In genomic region chr3:197125601-197126000, GRCh38 we compare ENCODE assay signal across 17 cellular contexts.
DNase-seq lines count a peak whose midpoint lies in the region; ATAC-seq, FAIRE-seq and TF ChIP-seq lines count a peak whose summit lies in the region.
"Had no signal": no experiment of that assay in that cellular context is flagged by ENCODE, and none has a peak within 500 bp of the region (broad histone marks: within the 10 kb centered on the region; RNA-seq: fewer than 3 reads in every experiment).

No MANE protein-coding gene starts in this region.

- no peak overlapping the region for H3K4me2 ChIP-seq in K562 (ENCODE audit: insufficient read depth, low read length)
- H3K4me2 ChIP-seq in OCI-LY7 (ENCODE audit: low read length) = no peak overlapping the region
- H3K4me2 ChIP-seq: neural progenitor cell had no signal

- H3K9me3 ChIP-seq in MG63 (no peaks in the 10 kb centered on the region), K562 (replicated peaks; ENCODE audit: control insufficient read depth, insufficient read depth, low read depth, low read length) (no peaks in the 10 kb centered on the region), OCI-LY7 (ENCODE audit: low read length) (no peaks in the 10 kb centered on the region)
- H3K9me3 ChIP-seq: lower lobe of right lung had no signal

- ATAC-seq in K562 = no peak
- ATAC-seq: lower lobe of right lung had no signal

- in situ Hi-C loops in K562 (cut with MboI) = no loop called here

- H3K4me1 ChIP-seq in K562 (replicated peaks in 1 of 2; ENCODE audit: control insufficient read depth in 2 of 2, insufficient read depth in 2 of 2, low read length in 2 of 2) = peaks cover 0 to 5% of the 10 kb centered on the region in 2 experiments; a peak in 2 of 5 replicates
- no peaks in the 10 kb centered on the region for H3K4me1 ChIP-seq in OCI-LY7 (ENCODE audit: insufficient read depth, low read length, poor library complexity, severe bottlenecking)
- H3K4me1 ChIP-seq: lower lobe of right lung, neural progenitor cell had no signal

- H3K36me3 ChIP-seq in MG63 (peaks cover 65% of the 10 kb centered on the region), K562 (ENCODE audit: control insufficient read depth, insufficient read depth, low read length) (peaks cover 24% of the 10 kb centered on the region; the same call in 2 of the 3 replicates), OCI-LY7 (ENCODE audit: insufficient read depth, low read length) (peaks cover 36% of the 10 kb centered on the region)
- H3K36me3 ChIP-seq: neural progenitor cell had no signal

- intact Hi-C loops in K562 (cut with micrococcal nuclease) (no loop called here), OCI-LY7 (cut with micrococcal nuclease; ENCODE audit: unreplicated experiment) (no loop called here), lower leg skin (cut with DNase I; ENCODE audit: low total_unique reads) (no loop called here)

- H3K79me2 ChIP-seq in K562 (ENCODE audit: control insufficient read depth, insufficient read depth, low read length) (no peaks in the 10 kb centered on the region), OCI-LY7 (ENCODE audit: insufficient read depth, low read depth, low read length) (no peaks in the 10 kb centered on the region)

- no TSS peak for BruUV-seq in K562 (replicated peaks; lab: Mats Ljungman, UMichigan)
- no TSS peak for BruUV-seq in OCI-LY7 (replicated peaks; lab: Mats Ljungman, UMichigan)

- H3K9me2 ChIP-seq in OCI-LY7 (ENCODE audit: insufficient read depth, low read length) = no peaks in the 10 kb centered on the region

- TF ChIP-seq EP300 in K562 (IDR thresholded peaks at IDR 0.05; ENCODE audit: low read length) = no peak

- DNase-seq in ELR (ENCODE audit: low read depth) (peak; percentile 65), MG63 (peak; percentile 25), K562 (ENCODE audit: extremely low read depth in 1 of 4, low spot score in 3 of 4) (no peak), kidney tubule cell (ENCODE audit: low spot score) (peak; percentile 65), globus pallidus (ENCODE audit: low spot score) (no peak), OCI-LY7 (ENCODE audit: low spot score) (no peak), lower leg skin (ENCODE audit: low spot score in 2 of 2) (no peak), coronary artery (ENCODE audit: low spot score) (no peak)
- DNase-seq: activated CD4-positive, CD25-positive, alpha-beta regulatory T cell treated with anti-CD3 and anti-CD28 coated beads, Interleukin-2, amount 50 U/mL, for 72 hours; CD4-positive, CD25-positive, alpha-beta regulatory T cell; GF-D8; H9; lower lobe of right lung; MM.1S; NCI-H2227 treated with DMSO at 0.1 percent for 48 hours had no signal

- no peaks in the 10 kb centered on the region for H3K9me1 ChIP-seq in K562 (ENCODE audit: control insufficient read depth, insufficient read depth, low read length)

- H3K27me3 ChIP-seq in MG63 (no peaks in the 10 kb centered on the region), K562 (ENCODE audit: control insufficient read depth in 2 of 2, insufficient read depth in 2 of 2, low read length in 2 of 2) (no peaks in the 10 kb centered on the region)
- H3K27me3 ChIP-seq: neural progenitor cell had no signal

- no peak for FAIRE-seq in K562 (lab: Jason Lieb, UNC)

- 67% methylated on average over 2 of the region's 2 CpGs for WGBS in K562 (ENCODE audit: insufficient coverage, low coverage, missing lambda C conversion rate)
- 63 to 79% methylated on average over 2 of the region's 2 CpGs for WGBS in lower leg skin, 2 donors

- no peak for TF ChIP-seq CTCF in K562 (IDR thresholded peaks at IDR 0.05 in 2 of 3, conservative IDR thresholded peaks at IDR 0.05 in 1 of 3; ENCODE audit: insufficient read depth in 2 of 3, low read depth in 1 of 3, low read length in 3 of 3)
- TF ChIP-seq CTCF in OCI-LY7 (conservative IDR thresholded peaks at IDR 0.05; ENCODE audit: low read length) = no peak
- TF ChIP-seq CTCF in lower leg skin (IDR thresholded peaks at IDR 0.05) = no peak
- TF ChIP-seq CTCF in coronary artery (IDR thresholded peaks at IDR 0.05) = no peak

- POLR2A ChIA-PET in K562 (lab: Yijun Ruan, JAX) (interaction anchor here (0.7 kb wide), 1 partner anchor 711 kb away, joined by 4 read pairs; no protein-coding TSS in a partner anchor), OCI-LY7 (lab: Charles Lee) (no interaction called here)

- TF ChIP-seq POLR2A in K562 (conservative IDR thresholded peaks at IDR 0.05) (no peak), lower leg skin (IDR thresholded peaks at IDR 0.05) (no peak)

- H2AFZ ChIP-seq in K562 (ENCODE audit: low read depth, low read length) (no peak overlapping the region), OCI-LY7 (ENCODE audit: low read length) (no peak overlapping the region)
- H2AFZ ChIP-seq: neural progenitor cell had no signal

- TF ChIP-seq RAD21 in K562 (CRISPR knock-in tag; conservative IDR thresholded peaks at IDR 0.05 in 1 of 2, IDR thresholded peaks at IDR 0.05 in 1 of 2) = no peak

- H3K4me3 ChIP-seq in MG63 = no peak overlapping the region
- no peak overlapping the region for H3K4me3 ChIP-seq in K562
- no peak overlapping the region for H3K4me3 ChIP-seq in OCI-LY7 (ENCODE audit: low read depth, low read length, poor library complexity, severe bottlenecking)
- H3K4me3 ChIP-seq in lower leg skin (ENCODE audit: low read depth, poor library complexity, severe bottlenecking) = no peak overlapping the region
- no peak overlapping the region for H3K4me3 ChIP-seq in coronary artery
- H3K4me3 ChIP-seq: lower lobe of right lung, neural progenitor cell had no signal

- CTCF ChIA-PET in K562 (lab: Yijun Ruan, JAX; ENCODE audit: low intra/inter-chr PET ratio) = no interaction called here
- CTCF ChIA-PET in OCI-LY7 (lab: Charles Lee; ENCODE audit: unreplicated experiment) = no interaction called here

- no peak overlapping the region for H3K9ac ChIP-seq in K562 (ENCODE audit: insufficient read depth in 1 of 2, low read depth in 2 of 2, low read length in 2 of 2)
- H3K9ac ChIP-seq: neural progenitor cell had no signal

- H3K27ac ChIP-seq in K562 (ENCODE audit: extremely low read depth, low read depth, low read length) (no peak overlapping the region), OCI-LY7 (ENCODE audit: low read depth, low read length, poor library complexity, severe bottlenecking) (no peak overlapping the region), coronary artery (no peak overlapping the region)
- H3K27ac ChIP-seq: HL-60, lower lobe of right lung, neural progenitor cell had no signal

- H4K20me1 ChIP-seq in K562 (replicated peaks; ENCODE audit: control insufficient read depth, insufficient read depth, low read length) = no peaks in the 10 kb centered on the region
- H4K20me1 ChIP-seq in OCI-LY7 (ENCODE audit: insufficient read depth, low read length) = no peaks in the 10 kb centered on the region

TF ChIP-seq in K562, 482 proteins besides CTCF, POLR2A, EP300 and RAD21:
- TF ChIP-seq FOSL1 (tag; conservative IDR thresholded peaks at IDR 0.05) (peak; percentile 65; the same call in 1 of the 2 replicates), KAT7 (CRISPR knock-in tag; IDR thresholded peaks at IDR 0.05; ENCODE audit: borderline replicate concordance) (no peak)

Comparison
In these comparisons a context has a peak if more than half of its experiments do, and no peak if none do; other contexts are left out.
1. DNase-seq: peak in ELR (single experiment), MG63 (single experiment) and kidney tubule cell (single experiment); none in K562 (0 of 4), globus pallidus (single experiment), OCI-LY7 (single experiment), lower leg skin (0 of 2) and coronary artery (single experiment).